11 cellular contexts compared by ENCODE assay signal in genomic region chr14:77598366-77599050, GRCh38. TPM values are rescaled to one million over a fixed set of nuclear protein-coding genes. Genes with fewer than 3 reads are reported as not detected.
DNase-seq lines count a peak whose midpoint lies in the region; ATAC-seq lines count a peak whose summit lies in the region.
"Had no signal": no experiment of that assay in that cellular context is flagged by ENCODE, and none has a peak within 500 bp of the region (broad histone marks: within the 10 kb centered on the region; RNA-seq: fewer than 3 reads in every experiment).

No MANE protein-coding gene starts in this region.

- DNase-seq in CD4-positive, alpha-beta memory T cell, result peak; percentile 42 to 62 (median 54)
- peak; percentile 47 for DNase-seq in M059J (ENCODE audit: low read depth)
- DNase-seq in amniotic epithelial cell (ENCODE audit: low read depth), result peak; percentile 15
- peak in 5 of 10 donors; percentile 5 to 55 (median 28) for DNase-seq in naive thymus-derived CD8-positive, alpha-beta T cell
- no peak for DNase-seq in SIG-M5 (lab: John Stamatoyannopoulos, UW)
- DNase-seq: DMS 273 treated with DMSO at 0.1 percent for 48 hours, retina had no signal

- POLR2A ChIA-PET in CD4-positive, alpha-beta memory T cell (lab: Charles Lee; ENCODE audit: partially characterized antibody), result interaction anchor here (0.6 to 1.3 kb wide), 3 partner anchors 17 to 493 kb away, joined by 3 to 4 read pairs (median 3); partner anchors contain the start of gene SPTLC2
- POLR2A ChIA-PET in naive thymus-derived CD8-positive, alpha-beta T cell (lab: Charles Lee), result no interaction called here

- H3K27me3 Mint-ChIP-seq in CD4-positive, alpha-beta memory T cell, result no peaks in the 10 kb centered on the region
- no peaks in the 10 kb centered on the region for H3K27me3 Mint-ChIP-seq in naive thymus-derived CD8-positive, alpha-beta T cell

- peak overlapping the region; percentile 61 for H3K27ac ChIP-seq in CD4-positive, alpha-beta memory T cell (ENCODE audit: low read depth, low read length)

- no peak overlapping the region for H3K4me3 ChIP-seq in CD4-positive, alpha-beta memory T cell (ENCODE audit: low read length in 2 of 2)

- ATAC-seq in naive thymus-derived CD8-positive, alpha-beta T cell, result peak; percentile 76 to 77
- ATAC-seq in HG03457 (IDR thresholded peaks at IDR 0.05; ENCODE audit: unreplicated experiment), result no peak
- ATAC-seq in HG02623 (IDR thresholded peaks at IDR 0.05; ENCODE audit: unreplicated experiment), result no peak
- no peak for ATAC-seq in GM19397 (IDR thresholded peaks at IDR 0.05; ENCODE audit: unreplicated experiment)
- ATAC-seq: SK-N-SH treated with all-trans-retinoic acid at 6 μM for 48 hours had no signal

- CTCF ChIA-PET in CD4-positive, alpha-beta memory T cell (lab: Charles Lee; ENCODE audit: partially characterized antibody), result interaction anchor here (1.2 kb wide), 1 partner anchor 19 kb away, joined by 3 read pairs; no protein-coding TSS in a partner anchor

- H3K36me3 Mint-ChIP-seq in CD4-positive, alpha-beta memory T cell, result peaks cover 11 to 27% of the 10 kb centered on the region in 2 donors
- H3K36me3 Mint-ChIP-seq in naive thymus-derived CD8-positive, alpha-beta T cell, result peaks cover 0 to 22% (median 11%) of the 10 kb centered on the region in 3 donors

- H3K27me3 ChIP-seq in CD4-positive, alpha-beta memory T cell (ENCODE audit: insufficient read depth, low read length), result no peaks in the 10 kb centered on the region

- H3K4me3 Mint-ChIP-seq in CD4-positive, alpha-beta memory T cell, result peak overlapping the region; percentile 57 to 78 (median 70)
- peak overlapping the region; percentile 38 to 80 (median 71) for H3K4me3 Mint-ChIP-seq in naive thymus-derived CD8-positive, alpha-beta T cell

- intact Hi-C loops in CD4-positive, alpha-beta memory T cell (cut with micrococcal nuclease), result loop anchor here (2.0 kb wide), 1 partner anchor 18 kb away; the partner anchor contains the start of gene SPTLC2

- H3K9me3 Mint-ChIP-seq in CD4-positive, alpha-beta memory T cell, result no peaks in the 10 kb centered on the region
- no peaks in the 10 kb centered on the region for H3K9me3 Mint-ChIP-seq in naive thymus-derived CD8-positive, alpha-beta T cell

- no peaks in the 10 kb centered on the region for H3K9me3 ChIP-seq in CD4-positive, alpha-beta memory T cell (ENCODE audit: control insufficient read depth in 1 of 2, low read length in 2 of 2)

- H3K36me3 ChIP-seq in CD4-positive, alpha-beta memory T cell (ENCODE audit: insufficient read depth, low read length), result peaks cover 3% of the 10 kb centered on the region

- peaks cover 42% of the 10 kb centered on the region for H3K4me1 ChIP-seq in CD4-positive, alpha-beta memory T cell (ENCODE audit: insufficient read depth, low read length)

- peaks cover 39 to 71% (median 52%) of the 10 kb centered on the region in 4 donors for H3K4me1 Mint-ChIP-seq in CD4-positive, alpha-beta memory T cell
- H3K4me1 Mint-ChIP-seq in naive thymus-derived CD8-positive, alpha-beta T cell, result peaks cover 25 to 74% (median 64%) of the 10 kb centered on the region in 4 donors

- H3K27ac Mint-ChIP-seq in CD4-positive, alpha-beta memory T cell, result peak overlapping the region; percentile 89 to 95 (median 91)
- peak overlapping the region; percentile 85 to 96 (median 91) for H3K27ac Mint-ChIP-seq in naive thymus-derived CD8-positive, alpha-beta T cell

RNA-seq across cellular contexts. Expression of gene SPTLC2, which starts 17.9 kb away (rescaled TPM):
- 10 to 100 TPM; 25.9 to 31.3 TPM for total RNA-seq in CD4-positive, alpha-beta memory T cell
- polyA plus RNA-seq in CD4-positive, alpha-beta memory T cell, result 10 to 100 TPM; 11.2 to 23.7 TPM
- total RNA-seq in M059J (2014; rRNA removed; shearing (Covaris generic)), result 12.5 and 18.8 TPM in 2 replicates
- 10 to 100 TPM; 22.6 to 26.0 TPM for total RNA-seq in naive thymus-derived CD8-positive, alpha-beta T cell
- 10 to 100 TPM; 10.0 to 11.8 (median 11.2) TPM for polyA plus RNA-seq in naive thymus-derived CD8-positive, alpha-beta T cell

Comparison
In these comparisons a context has a peak if more than half of its experiments do, and no peak if none do; other contexts are left out.
1. ATAC-seq: peak in naive thymus-derived CD8-positive, alpha-beta T cell (2 of 2); none in HG03457 (single experiment), HG02623 (single experiment) and GM19397 (single experiment).